In the genomic region with DNA sequence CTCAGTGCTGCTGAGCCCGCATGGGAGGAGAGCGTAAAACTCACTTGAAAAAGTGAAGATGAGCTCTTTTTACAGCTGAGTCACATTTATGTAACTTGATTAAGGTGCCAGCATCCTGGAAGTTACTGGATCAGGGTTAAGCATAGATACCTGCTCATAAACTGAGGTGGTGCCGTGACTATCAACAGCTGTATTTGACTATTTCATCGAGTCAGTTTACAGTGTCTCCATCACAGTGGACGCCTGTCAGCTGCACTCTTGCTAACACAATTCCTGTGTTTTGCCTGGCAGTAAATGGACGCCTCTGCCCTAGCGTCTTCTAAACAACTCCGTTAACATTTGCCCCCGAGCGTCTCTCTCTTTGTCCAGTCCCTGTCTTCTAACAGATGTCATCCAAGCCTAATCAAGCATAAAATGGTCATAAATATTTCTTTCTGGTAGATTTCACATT, we compare ENCODE assay signal across 14 cellular contexts.
DNase-seq lines count a peak whose midpoint lies in the region; ATAC-seq, FAIRE-seq and TF ChIP-seq lines count a peak whose summit lies in the region.
"Had no signal": no experiment of that assay in that cellular context is flagged by ENCODE, and none has a peak within 500 bp of the region (broad histone marks: within the 10 kb centered on the region; RNA-seq: fewer than 3 reads in every experiment).

No MANE protein-coding gene starts in this region.

- no peak for DNase-seq in breast epithelium (ENCODE audit: low spot score in 2 of 2)
- DNase-seq in MCF 10A (ENCODE audit: unreplicated experiment), result no peak
- peak; percentile 25 for DNase-seq in astrocyte of the spinal cord (ENCODE audit: low read depth, low spot score)
- DNase-seq in upper lobe of right lung, result no peak
- no peak for DNase-seq in RCC 7860 (ENCODE audit: low spot score)
- DNase-seq: effector CD8-positive, alpha-beta T cell; kidney glomerular epithelial cell; NCI-H187 treated with DMSO at 0.1 percent for 48 hours; stimulated activated CD4-positive, alpha-beta T cell treated with anti-CD3 and anti-CD28 coated beads, Interleukin-1b, Interleukin-23, amount 100 ng/mL, for 48 hours had no signal

- H3K4me1 Mint-ChIP-seq in MCF 10A (ENCODE audit: insufficient read depth, unreplicated experiment), result peaks cover 15% of the 10 kb centered on the region

- peaks cover 14% of the 10 kb centered on the region for H3K36me3 Mint-ChIP-seq in MCF 10A (ENCODE audit: insufficient read depth, unreplicated experiment)

- no TSS peak for BruUV-seq in MCF 10A (replicated peaks; lab: Mats Ljungman, UMichigan)

- H3K36me3 ChIP-seq in breast epithelium (no peaks in the 10 kb centered on the region), muscle layer of duodenum (ENCODE audit: control insufficient read depth in 1 of 2, insufficient read depth in 2 of 2, low read length in 2 of 2) (peaks cover 0 to 27% of the 10 kb centered on the region in 2 donors), upper lobe of right lung (no peaks in the 10 kb centered on the region)
- H3K36me3 ChIP-seq: BLaER1 treated with 17β-estradiol and CSF1 and Interleukin-3, amounts not matched to agents 10 nM and 100 nM had no signal

- no peaks in the 10 kb centered on the region for H3K27me3 Mint-ChIP-seq in MCF 10A (ENCODE audit: insufficient read depth, unreplicated experiment)

- peak overlapping the region; percentile 38 to 41 for H3K27ac ChIP-seq in breast epithelium
- H3K27ac ChIP-seq in muscle layer of duodenum (ENCODE audit: low read length), result peak overlapping the region; percentile 50
- H3K27ac ChIP-seq in upper lobe of right lung, result peak overlapping the region; percentile 31
- H3K27ac ChIP-seq: BLaER1 treated with 17β-estradiol and CSF1 and Interleukin-3, amounts not matched to agents 10 nM and 100 nM had no signal

- CTCF ChIA-PET in MCF 10A (lab: Yijun Ruan, JAX), result interaction anchor here (0.8 kb wide), 1 partner anchor 259 kb away, joined by 3 read pairs; no protein-coding TSS in a partner anchor

- intact Hi-C loops in breast epithelium (cut with DNase I; ENCODE audit: low total_unique reads), result no loop called here
- intact Hi-C loops in MCF 10A (cut with micrococcal nuclease), result no loop called here
- intact Hi-C loops in upper lobe of right lung (cut with DNase I), result no loop called here

- FAIRE-seq in RCC 7860 (lab: Jason Lieb, UNC), result no peak
- FAIRE-seq: GM12878 had no signal

- no peak overlapping the region for H3K27ac Mint-ChIP-seq in MCF 10A (ENCODE audit: low read depth, unreplicated experiment)

- no peak for TF ChIP-seq POLR2A in breast epithelium (IDR thresholded peaks at IDR 0.05)

- POLR2A ChIA-PET in MCF 10A (lab: Yijun Ruan, JAX), result no interaction called here

- no peaks in the 10 kb centered on the region for H3K9me3 Mint-ChIP-seq in MCF 10A (ENCODE audit: unreplicated experiment)

- no peak overlapping the region for H3K4me3 Mint-ChIP-seq in MCF 10A (ENCODE audit: unreplicated experiment)

- TF ChIP-seq CTCF in breast epithelium (IDR thresholded peaks at IDR 0.05) (no peak), MCF 10A (IDR thresholded peaks at IDR 0.05; ENCODE audit: unreplicated experiment) (no peak), astrocyte of the spinal cord (IDR thresholded peaks at IDR 0.05; ENCODE audit: low read depth, low read length) (no peak), upper lobe of right lung (IDR thresholded peaks at IDR 0.05) (no peak)

- in situ Hi-C loops in astrocyte of the spinal cord (cut with HindIII; ENCODE audit: low sequenced_read_pairs), result no loop called here

- H3K4me3 ChIP-seq in breast epithelium, result no peak overlapping the region
- H3K4me3 ChIP-seq in astrocyte of the spinal cord (ENCODE audit: low read depth, low read length), result no peak overlapping the region
- peak overlapping the region in 1 of 2 donors; percentile 6 for H3K4me3 ChIP-seq in muscle layer of duodenum (ENCODE audit: low read depth in 1 of 2, low read length in 2 of 2)
- H3K4me3 ChIP-seq in upper lobe of right lung, result no peak overlapping the region
- H3K4me3 ChIP-seq: BLaER1 treated with 17β-estradiol and CSF1 and Interleukin-3, amounts not matched to agents 10 nM and 100 nM; GM12878 had no signal

- H3K4me1 ChIP-seq in breast epithelium (no peaks in the 10 kb centered on the region), muscle layer of duodenum (ENCODE audit: control insufficient read depth in 1 of 2, insufficient read depth in 2 of 2, low read length in 2 of 2) (peaks cover 0 to 5% of the 10 kb centered on the region in 2 donors), upper lobe of right lung (no peaks in the 10 kb centered on the region)

- H3K9me3 ChIP-seq in breast epithelium (no peaks in the 10 kb centered on the region), muscle layer of duodenum (ENCODE audit: control insufficient read depth in 1 of 2, low read length in 2 of 2) (no peaks in the 10 kb centered on the region), upper lobe of right lung (no peaks in the 10 kb centered on the region)
- H3K9me3 ChIP-seq: BLaER1 treated with 17β-estradiol and CSF1 and Interleukin-3, amounts not matched to agents 10 nM and 100 nM had no signal

- ATAC-seq in upper lobe of right lung (no peak), HG02884 (IDR thresholded peaks at IDR 0.05; ENCODE audit: unreplicated experiment) (no peak), HG03520 (IDR thresholded peaks at IDR 0.05; ENCODE audit: unreplicated experiment) (no peak)
- ATAC-seq: GM12878 had no signal

- no peaks in the 10 kb centered on the region for H3K27me3 ChIP-seq in breast epithelium
- H3K27me3 ChIP-seq in muscle layer of duodenum (ENCODE audit: low read depth, low read length), result no peaks in the 10 kb centered on the region
- H3K27me3 ChIP-seq in upper lobe of right lung, result no peaks in the 10 kb centered on the region
- H3K27me3 ChIP-seq: BLaER1 treated with 17β-estradiol and CSF1 and Interleukin-3, amounts not matched to agents 10 nM and 100 nM had no signal
